23 cellular contexts compared by ENCODE assay signal in genomic region chr22:22154068-22154467, GRCh38.
"Had no signal": no experiment of that assay in that cellular context is flagged by ENCODE, and none has a peak within 500 bp of the region (broad histone marks: within the 10 kb centered on the region; RNA-seq: fewer than 3 reads in every experiment).

No MANE protein-coding gene starts in this region.

- H3K27ac ChIP-seq: breast epithelium, colonic mucosa, dorsolateral prefrontal cortex, gastroesophageal sphincter, heart right ventricle, right lobe of liver, skin epidermis, upper lobe of left lung had no signal

- H3K27me3 ChIP-seq: colonic mucosa, right lobe of liver, upper lobe of left lung had no signal

- H3K4me3 ChIP-seq: breast epithelium, colonic mucosa, dorsolateral prefrontal cortex, gastroesophageal sphincter, heart right ventricle, right lobe of liver, skin epidermis, upper lobe of left lung had no signal

- DNase-seq: activated CD8-positive, alpha-beta memory T cell treated with anti-CD3 and anti-CD28 coated beads for 24 hours; activated CD8-positive, alpha-beta memory T cell treated with anti-CD3 and anti-CD28 coated beads, Interleukin-2, amount 50 U/mL, for 4 hours; activated naive CD4-positive, alpha-beta T cell treated with Interleukin-2 at 50 U/mL for 16 hours; activated naive CD8-positive, alpha-beta T cell treated with anti-CD3 and anti-CD28 coated beads for 36 hours; activated T-cell treated with anti-CD3 and anti-CD28 coated beads, Interleukin-2, amount 50 U/mL, for 24 hours; amniotic stem cell; colonic mucosa; dorsolateral prefrontal cortex; heart right ventricle; left colon; mesenchymal stem cell; posterior cingulate gyrus; right lobe of liver; stimulated activated CD4-positive, alpha-beta T cell treated with anti-CD3 and anti-CD28 coated beads, Interleukin-1b, Interleukin-23, amount 100 ng/mL, for 48 hours; stimulated activated naive CD4-positive, alpha-beta T cell treated with Interleukin-2 at 50 U/mL for 16 hours; T-helper 1 cell; T-helper 9 cell; upper lobe of left lung had no signal

- H3K36me3 Mint-ChIP-seq: activated naive CD8-positive, alpha-beta T cell treated with anti-CD3 and anti-CD28 coated beads for 36 hours; WTC11 had no signal

- ATAC-seq: activated T-helper 17 cell treated with anti-CD3 and anti-CD28 coated beads, Interleukin-2, amount 50 U/mL, for 72 hours; gastroesophageal sphincter; heart right ventricle; left colon; right lobe of liver; WTC11 had no signal

- H3K9me3 Mint-ChIP-seq: activated naive CD8-positive, alpha-beta T cell treated with anti-CD3 and anti-CD28 coated beads for 36 hours; activated T-cell treated with anti-CD3 and anti-CD28 coated beads, Interleukin-2, amount 50 U/mL, for 24 hours; activated T-helper 17 cell treated with anti-CD3 and anti-CD28 coated beads, Interleukin-2, amount 50 U/mL, for 72 hours; WTC11 had no signal

- H3K9me3 ChIP-seq: breast epithelium, colonic mucosa, gastroesophageal sphincter, heart right ventricle, right lobe of liver, upper lobe of left lung had no signal

- H3K27ac Mint-ChIP-seq: activated naive CD8-positive, alpha-beta T cell treated with anti-CD3 and anti-CD28 coated beads for 36 hours; activated T-cell treated with anti-CD3 and anti-CD28 coated beads, Interleukin-2, amount 50 U/mL, for 24 hours; WTC11 had no signal

- H3K4me3 Mint-ChIP-seq: activated naive CD8-positive, alpha-beta T cell treated with anti-CD3 and anti-CD28 coated beads for 36 hours; activated T-cell treated with anti-CD3 and anti-CD28 coated beads, Interleukin-2, amount 50 U/mL, for 24 hours; activated T-helper 17 cell treated with anti-CD3 and anti-CD28 coated beads, Interleukin-2, amount 50 U/mL, for 72 hours; WTC11 had no signal

- H3K4me1 Mint-ChIP-seq: activated T-helper 17 cell treated with anti-CD3 and anti-CD28 coated beads, Interleukin-2, amount 50 U/mL, for 72 hours; WTC11 had no signal

- H3K36me3 ChIP-seq: breast epithelium, colonic mucosa, gastroesophageal sphincter, heart right ventricle, right lobe of liver, upper lobe of left lung had no signal

- H3K4me1 ChIP-seq: breast epithelium, colonic mucosa, gastroesophageal sphincter, right lobe of liver had no signal
